In the genomic region with DNA sequence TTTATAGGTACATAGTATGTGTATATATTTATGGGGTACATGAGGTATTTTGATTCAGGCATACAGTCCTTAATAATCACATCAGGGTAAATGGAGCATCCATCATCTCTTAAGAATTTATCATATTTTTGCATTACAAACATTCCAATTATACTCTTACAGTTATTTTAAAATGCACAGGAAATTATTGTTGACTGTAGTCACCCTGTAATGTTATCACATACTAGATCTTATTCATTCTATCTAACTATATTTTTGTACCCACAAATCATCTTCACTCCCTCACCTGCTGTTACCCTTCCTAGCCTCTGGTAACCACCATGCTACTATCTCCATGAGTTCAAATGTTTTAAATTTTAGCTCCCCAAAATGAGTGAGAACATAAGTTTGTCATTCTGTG, we compare ENCODE assay signal across 32 cellular contexts.
"Had no signal": no experiment of that assay in that cellular context is flagged by ENCODE, and none has a peak within 500 bp of the region (broad histone marks: within the 10 kb centered on the region; RNA-seq: fewer than 3 reads in every experiment).

No MANE protein-coding gene starts in this region.

- H3K9me3 ChIP-seq: ovary, psoas muscle, right lobe of liver, sigmoid colon, spleen, suprapubic skin, testis, tibial artery, transverse colon, upper lobe of right lung, uterus had no signal

- H3K36me3 Mint-ChIP-seq: natural killer cell; neural progenitor cell; stimulated activated naive B cell treated with anti-CD40 and anti-IgM and Interleukin-4, amounts not matched to agents 10 μg/mL and 1 μg/mL and 100 μg/mL, for 72 hours; type B pancreatic cell had no signal

- H3K27ac ChIP-seq: neural progenitor cell, ovary, parathyroid adenoma, psoas muscle, right lobe of liver, sigmoid colon, skin epidermis, suprapubic skin, testis, tibial artery, transverse colon, upper lobe of right lung, uterus had no signal

- H3K36me3 ChIP-seq: neural progenitor cell, ovary, right lobe of liver, sigmoid colon, spleen, suprapubic skin, tibial artery, transverse colon, upper lobe of right lung, uterus had no signal

- ATAC-seq: naive thymus-derived CD4-positive, alpha-beta T cell; natural killer cell; psoas muscle; right cardiac atrium; right lobe of liver; stimulated activated naive CD8-positive, alpha-beta T cell treated with anti-CD3 and anti-CD28 coated beads, Interleukin-15, amount 100 ng/mL, for 72 hours; stimulated activated naive CD8-positive, alpha-beta T cell treated with anti-CD3 and anti-CD28 coated beads, Interleukin-15, Interleukin-2, amounts not matched to agents 100 U/mL and 50 U/mL, for 24 hours; upper lobe of right lung had no signal

- H3K4me3 ChIP-seq: neural progenitor cell, ovary, psoas muscle, right lobe of liver, sigmoid colon, skin epidermis, smooth muscle cell, spleen, suprapubic skin, testis, tibial artery, transverse colon, upper lobe of right lung, uterus had no signal

- DNase-seq: naive thymus-derived CD4-positive, alpha-beta T cell; natural killer cell; occipital lobe; ovary; posterior cingulate gyrus; psoas muscle; right cardiac atrium; right lobe of liver; sigmoid colon; spleen; stimulated activated CD4-positive, alpha-beta T cell treated with anti-CD3 and anti-CD28 coated beads, Interleukin-12 subunit alpha, Interleukin-12 subunit beta, amount 100 ng/mL, for 4 hours; stimulated activated CD4-positive, alpha-beta T cell treated with anti-CD3 and anti-CD28 coated beads, Interleukin-1b, Interleukin-23, amount 100 ng/mL, for 48 hours; stimulated activated CD4-positive, alpha-beta T cell treated with anti-CD3 and anti-CD28 coated beads, Interleukin-4, amount 100 ng/mL, for 1 hour; stimulated activated CD4-positive, alpha-beta T cell treated with anti-CD3 and anti-CD28 coated beads, Interleukin-4, amount 100 ng/mL, for 4 hours; stimulated activated CD8-positive, alpha-beta memory T cell treated with anti-CD3 and anti-CD28 coated beads, Interleukin-4, amount 100 ng/mL, for 48 hours; stimulated activated naive B cell treated with anti-CD40 and anti-IgM and Interleukin-4, amounts not matched to agents 10 μg/mL and 1 μg/mL and 100 μg/mL, for 72 hours; stimulated activated naive CD8-positive, alpha-beta T cell treated with anti-CD3 and anti-CD28 coated beads, Interleukin-15, amount 100 ng/mL, for 72 hours; stimulated activated naive CD8-positive, alpha-beta T cell treated with anti-CD3 and anti-CD28 coated beads, Interleukin-15, Interleukin-2, amounts not matched to agents 100 U/mL and 50 U/mL, for 24 hours; substantia nigra; testis; tibial artery; transverse colon; upper lobe of right lung; uterus had no signal

- H3K4me3 Mint-ChIP-seq: naive thymus-derived CD4-positive, alpha-beta T cell; natural killer cell; nephron; neural progenitor cell; stimulated activated naive B cell treated with anti-CD40 and anti-IgM and Interleukin-4, amounts not matched to agents 10 μg/mL and 1 μg/mL and 100 μg/mL, for 72 hours; stimulated activated naive CD8-positive, alpha-beta T cell treated with anti-CD3 and anti-CD28 coated beads, Interleukin-15, amount 100 ng/mL, for 72 hours; type B pancreatic cell had no signal

- H3K4me1 Mint-ChIP-seq: natural killer cell; neural progenitor cell; stimulated activated naive CD8-positive, alpha-beta T cell treated with anti-CD3 and anti-CD28 coated beads, Interleukin-15, amount 100 ng/mL, for 72 hours had no signal

- H3K9me3 Mint-ChIP-seq: natural killer cell; nephron; neural progenitor cell; stimulated activated naive CD8-positive, alpha-beta T cell treated with anti-CD3 and anti-CD28 coated beads, Interleukin-15, amount 100 ng/mL, for 72 hours; type B pancreatic cell had no signal

- H3K27ac Mint-ChIP-seq: naive thymus-derived CD4-positive, alpha-beta T cell; natural killer cell; nephron; neural progenitor cell; progenitor cell of endocrine pancreas; type B pancreatic cell had no signal

- H3K27me3 ChIP-seq: neural progenitor cell, ovary, right lobe of liver, sigmoid colon, spleen, suprapubic skin, testis, tibial artery, transverse colon, upper lobe of right lung, uterus had no signal

- H3K4me1 ChIP-seq: parathyroid adenoma, psoas muscle, right lobe of liver, sigmoid colon, testis, uterus had no signal

- H3K27me3 Mint-ChIP-seq: progenitor cell of endocrine pancreas; stimulated activated naive B cell treated with anti-CD40 and anti-IgM and Interleukin-4, amounts not matched to agents 10 μg/mL and 1 μg/mL and 100 μg/mL, for 72 hours; type B pancreatic cell had no signal
